Comparison of ENCODE assay signal across 26 cellular contexts in the genomic region with DNA sequence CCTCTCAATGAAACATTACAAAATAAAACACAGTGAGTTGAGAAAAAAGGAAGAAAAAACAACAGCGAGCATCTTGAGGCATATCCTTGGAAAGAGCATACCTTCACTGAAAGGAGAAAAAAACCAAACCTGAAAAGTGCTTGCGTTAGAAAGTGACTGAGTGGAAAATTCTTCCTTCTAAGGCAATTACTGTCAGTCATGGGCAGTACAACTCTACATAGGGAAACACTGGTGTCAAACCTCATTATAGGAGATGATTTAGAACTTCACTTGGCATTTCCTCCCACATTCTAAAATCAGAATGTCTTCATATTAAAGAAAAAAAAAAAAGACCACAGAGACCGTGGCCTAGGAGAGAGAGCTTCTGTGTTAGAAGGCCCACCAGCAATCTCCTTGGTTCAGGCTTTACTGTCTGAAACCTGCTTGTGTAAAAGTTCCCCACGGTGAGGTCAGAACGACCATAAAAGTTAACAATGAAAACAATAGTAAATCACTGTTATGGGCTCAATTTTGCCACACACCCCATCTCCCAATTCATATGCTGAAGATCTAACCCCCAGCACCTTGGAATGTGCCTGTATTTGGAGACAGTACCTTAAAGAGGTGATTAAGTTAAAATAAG.
DNase-seq lines count a peak whose midpoint lies in the region; ATAC-seq, FAIRE-seq and TF ChIP-seq lines count a peak whose summit lies in the region.
"Had no signal": no experiment of that assay in that cellular context is flagged by ENCODE, and none has a peak within 500 bp of the region (broad histone marks: within the 10 kb centered on the region; RNA-seq: fewer than 3 reads in every experiment).

No MANE protein-coding gene starts in this region.

- H3K4ac ChIP-seq in mesendoderm (ENCODE audit: low read depth, low read length), result no peak overlapping the region

- H3K4me3 Mint-ChIP-seq in natural killer cell treated with Interleukin-12 subunit alpha and Interleukin-12 subunit beta and Interleukin-15 and Interleukin-18, amount 100 ng/mL, for 72 hours, result no peak overlapping the region
- H3K4me3 Mint-ChIP-seq: B cell; CD4-positive, alpha-beta T cell; CD8-positive, alpha-beta memory T cell had no signal

- no peak overlapping the region for H2AK5ac ChIP-seq in mesendoderm (ENCODE audit: low read length)

- H3K9me3 Mint-ChIP-seq in natural killer cell treated with Interleukin-12 subunit alpha and Interleukin-12 subunit beta and Interleukin-15 and Interleukin-18, amount 100 ng/mL, for 72 hours, result peaks cover 4% of the 10 kb centered on the region

- peak; percentile 77 for TF ChIP-seq EP300 in neural cell (conservative IDR thresholded peaks at IDR 0.05; ENCODE audit: poor library complexity, severe bottlenecking)

- TF ChIP-seq CTCF in HEK293 (tag by site-specific recombination; IDR thresholded peaks at IDR 0.05), result no peak
- TF ChIP-seq CTCF in neural cell (IDR thresholded peaks at IDR 0.05; ENCODE audit: poor library complexity, severe bottlenecking), result no peak
- TF ChIP-seq CTCF in RWPE1 (conservative IDR thresholded peaks at IDR 0.05; ENCODE audit: low read depth), result no peak

- H3K27me3 ChIP-seq in BLaER1 (no peaks in the 10 kb centered on the region), mesendoderm (ENCODE audit: insufficient read depth, low read length, poor library complexity) (no peaks in the 10 kb centered on the region), neural cell (ENCODE audit: insufficient read depth, low read depth, low read length) (no peaks in the 10 kb centered on the region), small intestine (ENCODE audit: control insufficient read depth in 2 of 2, insufficient read depth in 2 of 2, low read length in 2 of 2) (peaks cover 0 to 4% of the 10 kb centered on the region in 2 donors)

- no peaks in the 10 kb centered on the region for H3K9me3 ChIP-seq in BLaER1
- no peaks in the 10 kb centered on the region for H3K9me3 ChIP-seq in HEK293 (ENCODE audit: control insufficient read depth, insufficient read depth, low read depth, low read length)
- H3K9me3 ChIP-seq in neural cell (ENCODE audit: low read length), result no peaks in the 10 kb centered on the region
- H3K9me3 ChIP-seq in small intestine (ENCODE audit: control insufficient read depth, low read depth), result no peaks in the 10 kb centered on the region

- no peak overlapping the region for H3K4me3 ChIP-seq in BLaER1
- H3K4me3 ChIP-seq in HEK293 (ENCODE audit: low read depth, low read length), result no peak overlapping the region
- H3K4me3 ChIP-seq in mesendoderm (ENCODE audit: low read length), result no peak overlapping the region
- peak overlapping the region; percentile 2 for H3K4me3 ChIP-seq in neural cell (ENCODE audit: low read length)
- no peak overlapping the region for H3K4me3 ChIP-seq in small intestine (ENCODE audit: low read depth in 1 of 2, low read length in 2 of 2)
- H3K4me3 ChIP-seq: A549, GM12878 had no signal

- H3F3A ChIP-seq in neural cell (ENCODE audit: insufficient read depth, low read length, poor library complexity, severe bottlenecking), result no peaks in the 10 kb centered on the region

- H3K56ac ChIP-seq in mesendoderm (ENCODE audit: low read length), result no peak overlapping the region

- H3K27ac ChIP-seq in BLaER1 (no peak overlapping the region), HEK293 (ENCODE audit: extremely low read depth, low read depth, low read length) (no peak overlapping the region), mesendoderm (ENCODE audit: low read depth, low read length) (no peak overlapping the region), neural cell (ENCODE audit: low read length) (peak overlapping the region; percentile 46), RWPE1 (no peak overlapping the region), small intestine (ENCODE audit: low read depth in 1 of 2, low read length in 1 of 2) (no peak overlapping the region)
- H3K27ac ChIP-seq: 22Rv1, A549, C4-2B had no signal

- no CpG with 5 or more reads among the region's 5 CpGs for WGBS in mesendoderm (ENCODE audit: extremely low coverage, insufficient coverage, low lambda C conversion rate)
- 51 to 63% (median 53%) methylated on average over 5 of the region's 5 CpGs for WGBS in small intestine, 3 donors

- ATAC-seq in natural killer cell treated with Interleukin-12 subunit alpha and Interleukin-12 subunit beta and Interleukin-15 and Interleukin-18, amount 100 ng/mL, for 72 hours, result no peak
- ATAC-seq: A549, GM12878 had no signal

- no peaks in the 10 kb centered on the region for H3K79me2 ChIP-seq in mesendoderm (ENCODE audit: control insufficient read depth, insufficient read depth, low read length)
- H3K79me2 ChIP-seq in neural cell (replicated peaks; ENCODE audit: insufficient read depth, low read length), result no peaks in the 10 kb centered on the region

- H4K20me1 ChIP-seq in BLaER1 (no peaks in the 10 kb centered on the region), neural cell (ENCODE audit: insufficient read depth) (no peaks in the 10 kb centered on the region)

- no peaks in the 10 kb centered on the region for H3K9me2 ChIP-seq in neural cell (ENCODE audit: insufficient read depth, low read length)

- H3K23ac ChIP-seq in mesendoderm (ENCODE audit: low read length), result no peak overlapping the region

- no peaks in the 10 kb centered on the region for H3K36me3 ChIP-seq in BLaER1
- H3K36me3 ChIP-seq in HEK293 (ENCODE audit: control insufficient read depth in 2 of 2, insufficient read depth in 1 of 2, low read length in 2 of 2), result no peaks in the 10 kb centered on the region
- H3K36me3 ChIP-seq in mesendoderm (ENCODE audit: control insufficient read depth, insufficient read depth, low read length), result no peaks in the 10 kb centered on the region
- no peaks in the 10 kb centered on the region for H3K36me3 ChIP-seq in neural cell (ENCODE audit: insufficient read depth, low read length)
- H3K36me3 ChIP-seq in small intestine (ENCODE audit: control insufficient read depth in 2 of 2, insufficient read depth in 2 of 2, low read length in 2 of 2), result no peaks in the 10 kb centered on the region

- H3K27me3 Mint-ChIP-seq in natural killer cell treated with Interleukin-12 subunit alpha and Interleukin-12 subunit beta and Interleukin-15 and Interleukin-18, amount 100 ng/mL, for 72 hours, result peaks cover 17 to 26% of the 10 kb centered on the region in 2 donors

- DNase-seq in mesendoderm (no peak), RWPE1 (ENCODE audit: low spot score) (no peak), small intestine (no peak)
- DNase-seq in natural killer cell treated with Interleukin-12 subunit alpha and Interleukin-12 subunit beta and Interleukin-15 and Interleukin-18, amount 100 ng/mL, for 72 hours (ENCODE audit: low spot score), result no peak
- no peak for DNase-seq in effector CD8-positive, alpha-beta T cell (lab: John Stamatoyannopoulos, UW)
- DNase-seq: AML-193; CD4-positive, alpha-beta T cell; CD8-positive, alpha-beta memory T cell; COR-L47; DMS 273 treated with DMSO at 0.1 percent for 48 hours; DMS153; DMS53; DMS79; DND-41; EL; GDM1 had no signal

- H3K9ac ChIP-seq in BLaER1 (no peak overlapping the region), mesendoderm (ENCODE audit: low read length) (no peak overlapping the region), neural cell (ENCODE audit: low read length) (no peak overlapping the region)

- POLR2A ChIA-PET in HEK293 (lab: Yijun Ruan, JAX) (no interaction called here), RWPE1 (lab: Yijun Ruan, JAX; ENCODE audit: low non-redundant PET) (no interaction called here)

- H3K4me1 Mint-ChIP-seq in natural killer cell treated with Interleukin-12 subunit alpha and Interleukin-12 subunit beta and Interleukin-15 and Interleukin-18, amount 100 ng/mL, for 72 hours (ENCODE audit: low read depth in 2 of 2), result peaks cover 5 to 6% of the 10 kb centered on the region in 2 donors
- H3K4me1 Mint-ChIP-seq: B cell had no signal

- H3K79me1 ChIP-seq in mesendoderm (ENCODE audit: low read length), result no peaks in the 10 kb centered on the region

- H2BK5ac ChIP-seq in mesendoderm (ENCODE audit: low read length), result no peak overlapping the region

- peaks cover 7% of the 10 kb centered on the region for H3K36me3 Mint-ChIP-seq in natural killer cell treated with Interleukin-12 subunit alpha and Interleukin-12 subunit beta and Interleukin-15 and Interleukin-18, amount 100 ng/mL, for 72 hours

- CTCF ChIA-PET in HEK293 (lab: Yijun Ruan, JAX) (interaction anchor here (0.6 kb wide), 1 partner anchor 323 kb away, joined by 3 read pairs; no protein-coding TSS in a partner anchor), RWPE1 (lab: Yijun Ruan, JAX) (interaction anchor here (0.6 kb wide), 1 partner anchor 258 kb away, joined by 3 read pairs; no protein-coding TSS in a partner anchor)

- TF ChIP-seq RAD21 in neural cell (conservative IDR thresholded peaks at IDR 0.05), result peak; percentile 10

- H3K4me2 ChIP-seq in BLaER1 (peak overlapping the region; percentile 48), mesendoderm (ENCODE audit: low read length) (no peak overlapping the region), neural cell (ENCODE audit: low read length) (no peak overlapping the region)
- H3K4me2 ChIP-seq: A549 had no signal

- no peak overlapping the region for H2BK15ac ChIP-seq in mesendoderm (replicated peaks; ENCODE audit: low read depth)

- no peak for FAIRE-seq in small intestine (lab: Jason Lieb, UNC)
- FAIRE-seq: A549, GM12878, GM12892, GM18507 had no signal

- no peak overlapping the region for H3K27ac Mint-ChIP-seq in natural killer cell treated with Interleukin-12 subunit alpha and Interleukin-12 subunit beta and Interleukin-15 and Interleukin-18, amount 100 ng/mL, for 72 hours
- H3K27ac Mint-ChIP-seq: B cell; CD4-positive, alpha-beta T cell; CD8-positive, alpha-beta memory T cell had no signal

- no peak overlapping the region for H4K5ac ChIP-seq in mesendoderm (ENCODE audit: low read length)

- peak overlapping the region; percentile 56 for H4K8ac ChIP-seq in mesendoderm (ENCODE audit: low read depth, low read length)

- H2AFZ ChIP-seq in neural cell (ENCODE audit: low read depth, low read length), result no peak overlapping the region

- no peak overlapping the region for H3K18ac ChIP-seq in mesendoderm (ENCODE audit: low read length)

- H3K4me1 ChIP-seq in BLaER1, result peaks cover 12% of the 10 kb centered on the region
- no peaks in the 10 kb centered on the region for H3K4me1 ChIP-seq in HEK293 (ENCODE audit: control insufficient read depth, insufficient read depth, low read length)
- no peaks in the 10 kb centered on the region for H3K4me1 ChIP-seq in mesendoderm (ENCODE audit: control insufficient read depth, low read depth, low read length)
- H3K4me1 ChIP-seq in small intestine (ENCODE audit: control insufficient read depth in 2 of 2, insufficient read depth in 1 of 2, low read depth in 1 of 2, low read length in 1 of 2), result no peaks in the 10 kb centered on the region

- no peak overlapping the region for H2BK120ac ChIP-seq in mesendoderm (ENCODE audit: low read depth, low read length)

TF ChIP-seq in HEK293, 187 proteins besides CTCF, POLR2A, EP300 and RAD21 (continues in another document):
- TF ChIP-seq IKZF3 (tag by site-specific recombination; IDR thresholded peaks at IDR 0.05), result no peak

TF ChIP-seq in neural cell, 6 proteins besides CTCF, POLR2A, EP300 and RAD21 (continues in another document):
- TF ChIP-seq TAF1 (IDR thresholded peaks at IDR 0.05; ENCODE audit: low read depth) (no peak), EZH2 (IDR thresholded peaks at IDR 0.05; ENCODE audit: borderline replicate concordance, insufficient read depth, low read length, poor library complexity, severe bottlenecking) (no peak), MXI1 (conservative IDR thresholded peaks at IDR 0.05; ENCODE audit: poor library complexity, severe bottlenecking) (no peak)
